Comparison of ENCODE assay signal across 9 cellular contexts in genomic region chr4:55650483-55650882, GRCh38. TPM values are rescaled to one million over a fixed set of nuclear protein-coding genes. Genes with fewer than 3 reads are reported as not detected.
"Had no signal": no experiment of that assay in that cellular context is flagged by ENCODE, and none has a peak within 500 bp of the region (broad histone marks: within the 10 kb centered on the region; RNA-seq: fewer than 3 reads in every experiment).

No MANE protein-coding gene starts in this region.

- ATAC-seq: GM12878 had no signal

- FAIRE-seq: G401.6, GM12878, GM12891, GM12892, GM18507, GM19239 had no signal

- H3K4me3 ChIP-seq: GM12878 had no signal

- DNase-seq: GDM1, GF-D8 had no signal

RNA-seq across cellular contexts. Expression of gene NMU, which starts 14.4 kb away (rescaled TPM):
- total RNA-seq: G401, GM12878 had no signal

RNA-seq across cellular contexts. Expression of gene PDCL2, which starts 58.4 kb away (rescaled TPM):
- total RNA-seq: G401, GM12878 had no signal
- polyA plus RNA-seq: GM12878 had no signal
